ENCODE assay signal across 5 cellular contexts in genomic region chr1:165025805-165026204, GRCh38.
"Had no signal": no experiment of that assay in that cellular context is flagged by ENCODE, and none has a peak within 500 bp of the region (broad histone marks: within the 10 kb centered on the region; RNA-seq: fewer than 3 reads in every experiment).

No MANE protein-coding gene starts in this region.

- H3K4me3 ChIP-seq: K562 had no signal

- H3K27ac ChIP-seq: HL-60 had no signal

- DNase-seq: IMR-90, KBM-7, KG1 had no signal
